ENCODE assay signal across 19 cellular contexts in genomic region chr22:24390156-24390555, GRCh38. TPM values are rescaled to one million over a fixed set of nuclear protein-coding genes. Genes with fewer than 3 reads are reported as not detected.
DNase-seq lines count a peak whose midpoint lies in the region; ATAC-seq and TF ChIP-seq lines count a peak whose summit lies in the region.
"Had no signal": no experiment of that assay in that cellular context is flagged by ENCODE, and none has a peak within 500 bp of the region (broad histone marks: within the 10 kb centered on the region; RNA-seq: fewer than 3 reads in every experiment).

No MANE protein-coding gene starts in this region.

- H3K27me3 ChIP-seq in heart left ventricle (no peaks in the 10 kb centered on the region), left lung (no peaks in the 10 kb centered on the region), psoas muscle (ENCODE audit: insufficient read depth in 3 of 3, low read length in 2 of 3) (no peaks in the 10 kb centered on the region), vagina (no peaks in the 10 kb centered on the region)
- no peaks in the 10 kb centered on the region for H3K27me3 ChIP-seq in CD8-positive, alpha-beta T cell (ENCODE audit: insufficient read depth, low read length)
- H3K27me3 ChIP-seq: dorsolateral prefrontal cortex had no signal

- WGBS in heart left ventricle, 4 donors: 57 to 77% (median 69%) methylated on average over 2 of the region's 2 CpGs
- WGBS in psoas muscle, 3 donors: 76 to 80% (median 77%) methylated on average over 2 of the region's 2 CpGs

- H3K27ac Mint-ChIP-seq in T-helper 2 cell treated with Interferon-gamma antibody and Interleukin-4, amounts not matched to agents 5 μg/mL and 100 μg/mL, for 36 hours: no peak overlapping the region
- no peak overlapping the region for H3K27ac Mint-ChIP-seq in CD8-positive, alpha-beta T cell
- H3K27ac Mint-ChIP-seq: activated CD4-positive, alpha-beta memory T cell treated with anti-CD3 and anti-CD28 coated beads for 36 hours; stimulated activated naive CD8-positive, alpha-beta T cell treated with anti-CD3 and anti-CD28 coated beads, Interleukin-15, Interleukin-2, amounts not matched to agents 100 ng/mL and 50 ng/mL, for 24 hours had no signal

- intact Hi-C loops in heart left ventricle (cut with DNase I) (no loop called here), cardiac septum (cut with DNase I) (no loop called here), left lung (cut with DNase I) (no loop called here), psoas muscle (cut with DNase I) (no loop called here), vagina (cut with DNase I) (no loop called here)
- intact Hi-C loops in CD8-positive, alpha-beta T cell (cut with DNase I, micrococcal nuclease): no loop called here

- DNase-seq in heart left ventricle: no peak
- no peak for DNase-seq in cardiac septum (ENCODE audit: low spot score)
- no peak for DNase-seq in left lung
- no peak for DNase-seq in psoas muscle
- DNase-seq in vagina (ENCODE audit: extremely low spot score in 2 of 2): no peak
- no peak for DNase-seq in T-helper 2 cell treated with Interferon-gamma antibody and Interleukin-4, amounts not matched to agents 5 μg/mL and 100 μg/mL, for 36 hours (ENCODE audit: low spot score)
- no peak for DNase-seq in NCI-H1417 treated with DMSO at 0.1 percent for 48 hours (lab: John Stamatoyannopoulos, UW)
- no peak for DNase-seq in CD8-positive, alpha-beta T cell
- DNase-seq: activated CD4-positive, alpha-beta memory T cell treated with anti-CD3 and anti-CD28 coated beads for 36 hours; activated naive CD4-positive, alpha-beta T cell treated with anti-CD3 and anti-CD28 coated beads, Interleukin-2, amount 50 U/mL, for 16 hours; dorsolateral prefrontal cortex; KBM-7; MV-4-11; NCI-H2029 treated with DMSO at 0.1 percent for 48 hours; NCI-H510A; stimulated activated CD4-positive, alpha-beta T cell treated with anti-CD3 and anti-CD28 coated beads, Interleukin-1b, Interleukin-23, amount 100 ng/mL, for 48 hours had no signal

- peak overlapping the region; percentile 8 to 80 (median 70) for H3K27ac ChIP-seq in heart left ventricle
- H3K27ac ChIP-seq in left lung: peak overlapping the region; percentile 48 to 63
- H3K27ac ChIP-seq in psoas muscle: peak overlapping the region; percentile 54
- peak overlapping the region; percentile 8 for H3K27ac ChIP-seq in vagina
- H3K27ac ChIP-seq in CD8-positive, alpha-beta T cell (ENCODE audit: low read depth, low read length): no peak overlapping the region
- H3K27ac ChIP-seq: VCaP had no signal

- H3K4me1 ChIP-seq in heart left ventricle (peaks cover 10 to 66% (median 48%) of the 10 kb centered on the region in 12 donors), left lung (peaks cover 16 to 43% of the 10 kb centered on the region in 2 donors), psoas muscle (peaks cover 47% of the 10 kb centered on the region), vagina (peaks cover 28% of the 10 kb centered on the region)
- no peaks in the 10 kb centered on the region for H3K4me1 ChIP-seq in CD8-positive, alpha-beta T cell (ENCODE audit: insufficient read depth, low read length)
- H3K4me1 ChIP-seq: HAP-1 had no signal

- no peaks in the 10 kb centered on the region for H3K9me3 Mint-ChIP-seq in T-helper 2 cell treated with Interferon-gamma antibody and Interleukin-4, amounts not matched to agents 5 μg/mL and 100 μg/mL, for 36 hours
- H3K9me3 Mint-ChIP-seq in CD8-positive, alpha-beta T cell: no peaks in the 10 kb centered on the region
- H3K9me3 Mint-ChIP-seq: activated CD4-positive, alpha-beta memory T cell treated with anti-CD3 and anti-CD28 coated beads for 36 hours; stimulated activated naive CD8-positive, alpha-beta T cell treated with anti-CD3 and anti-CD28 coated beads, Interleukin-15, Interleukin-2, amounts not matched to agents 100 ng/mL and 50 ng/mL, for 24 hours had no signal

- H3K4me3 Mint-ChIP-seq in T-helper 2 cell treated with Interferon-gamma antibody and Interleukin-4, amounts not matched to agents 5 μg/mL and 100 μg/mL, for 36 hours: no peak overlapping the region
- no peak overlapping the region for H3K4me3 Mint-ChIP-seq in CD8-positive, alpha-beta T cell
- H3K4me3 Mint-ChIP-seq: activated CD4-positive, alpha-beta memory T cell treated with anti-CD3 and anti-CD28 coated beads for 36 hours; stimulated activated naive CD8-positive, alpha-beta T cell treated with anti-CD3 and anti-CD28 coated beads, Interleukin-15, Interleukin-2, amounts not matched to agents 100 ng/mL and 50 ng/mL, for 24 hours had no signal

- TF ChIP-seq CTCF in heart left ventricle (IDR thresholded peaks at IDR 0.05) (no peak), left lung (IDR thresholded peaks at IDR 0.05) (no peak), psoas muscle (IDR thresholded peaks at IDR 0.05) (no peak), vagina (IDR thresholded peaks at IDR 0.05) (no peak)
- no peak for TF ChIP-seq CTCF in CD8-positive, alpha-beta T cell (IDR thresholded peaks at IDR 0.05)

- POLR2A ChIA-PET in CD8-positive, alpha-beta T cell (lab: Charles Lee): no interaction called here

- H3K36me3 Mint-ChIP-seq in T-helper 2 cell treated with Interferon-gamma antibody and Interleukin-4, amounts not matched to agents 5 μg/mL and 100 μg/mL, for 36 hours (ENCODE audit: low read depth): peaks cover 12% of the 10 kb centered on the region
- peaks cover 41% of the 10 kb centered on the region for H3K36me3 Mint-ChIP-seq in CD8-positive, alpha-beta T cell

- ATAC-seq in heart left ventricle (peak; percentile 18 to 40 (median 34)), left lung (no peak), psoas muscle (peak in 1 of 4 donors; percentile 15)
- no peak for ATAC-seq in CD8-positive, alpha-beta T cell

- H3K27me3 Mint-ChIP-seq in T-helper 2 cell treated with Interferon-gamma antibody and Interleukin-4, amounts not matched to agents 5 μg/mL and 100 μg/mL, for 36 hours (ENCODE audit: low read depth): no peaks in the 10 kb centered on the region
- no peaks in the 10 kb centered on the region for H3K27me3 Mint-ChIP-seq in CD8-positive, alpha-beta T cell (ENCODE audit: low read depth)
- H3K27me3 Mint-ChIP-seq: activated CD4-positive, alpha-beta memory T cell treated with anti-CD3 and anti-CD28 coated beads for 36 hours; stimulated activated naive CD8-positive, alpha-beta T cell treated with anti-CD3 and anti-CD28 coated beads, Interleukin-15, Interleukin-2, amounts not matched to agents 100 ng/mL and 50 ng/mL, for 24 hours had no signal

- H3K36me3 ChIP-seq in heart left ventricle (peaks cover 0 to 7% (median 0%) of the 10 kb centered on the region in 9 donors), left lung (no peaks in the 10 kb centered on the region), psoas muscle (ENCODE audit: insufficient read depth in 1 of 2, low read depth in 1 of 2) (no peaks in the 10 kb centered on the region), vagina (no peaks in the 10 kb centered on the region)
- no peaks in the 10 kb centered on the region for H3K36me3 ChIP-seq in CD8-positive, alpha-beta T cell (ENCODE audit: insufficient read depth, low read length)

- TF ChIP-seq POLR2A in heart left ventricle (IDR thresholded peaks at IDR 0.05) (no peak), vagina (IDR thresholded peaks at IDR 0.05) (no peak)

- CTCF ChIA-PET in CD8-positive, alpha-beta T cell (lab: Charles Lee): no interaction called here

- no peaks in the 10 kb centered on the region for H3K9me3 ChIP-seq in heart left ventricle
- no peaks in the 10 kb centered on the region for H3K9me3 ChIP-seq in left lung
- H3K9me3 ChIP-seq in psoas muscle: no peaks in the 10 kb centered on the region
- no peaks in the 10 kb centered on the region for H3K9me3 ChIP-seq in vagina
- no peaks in the 10 kb centered on the region for H3K9me3 ChIP-seq in CD8-positive, alpha-beta T cell (ENCODE audit: low read length)
- H3K9me3 ChIP-seq: HAP-1 had no signal

- H3K4me3 ChIP-seq in heart left ventricle (no peak overlapping the region), left lung (no peak overlapping the region), psoas muscle (no peak overlapping the region), vagina (no peak overlapping the region)
- H3K4me3 ChIP-seq in CD8-positive, alpha-beta T cell (ENCODE audit: low read depth, low read length): no peak overlapping the region
- H3K4me3 ChIP-seq: dorsolateral prefrontal cortex, HAP-1 had no signal

- H3K4me1 Mint-ChIP-seq in T-helper 2 cell treated with Interferon-gamma antibody and Interleukin-4, amounts not matched to agents 5 μg/mL and 100 μg/mL, for 36 hours (ENCODE audit: low read depth): peaks cover 31% of the 10 kb centered on the region
- H3K4me1 Mint-ChIP-seq in CD8-positive, alpha-beta T cell (ENCODE audit: low read depth): no peaks in the 10 kb centered on the region

RNA-seq across cellular contexts. Expression of gene ADORA2A, which starts 37.2 kb away (rescaled TPM):
- total RNA-seq in heart left ventricle (10 to 100 TPM in 1 of 9 donors, 1 to 10 TPM in 8; 1.5 to 12.1 (median 4.5) TPM), cardiac septum (5.3 TPM), left lung (10 to 100 TPM; 11.5 to 16.8 TPM), psoas muscle (1 to 10 TPM in 3 of 4 donors, under 1 TPM in 1; 0.97 to 2.4 (median 1.6) TPM), vagina (5.2 TPM)
- polyA plus RNA-seq in heart left ventricle (1 to 10 TPM; 3.9 to 5.5 TPM), psoas muscle (1 to 10 TPM in 2 of 3 donors, under 1 TPM in 1; 0.97 to 1.7 (median 1.7) TPM)
- total RNA-seq in CD8-positive, alpha-beta T cell: 10 to 100 TPM; 15.9 to 17.2 TPM

Comparison
In these comparisons a context has a peak if more than half of its experiments do, and no peak if none do; other contexts are left out.
1. ATAC-seq: peak in heart left ventricle (4 of 4); none in left lung (single experiment) and CD8-positive, alpha-beta T cell (single experiment).